ENCODE assay signal across 17 cellular contexts in genomic region chr10:63549810-63550209, GRCh38.
"Had no signal": no experiment of that assay in that cellular context is flagged by ENCODE, and none has a peak within 500 bp of the region (broad histone marks: within the 10 kb centered on the region; RNA-seq: fewer than 3 reads in every experiment).

No MANE protein-coding gene starts in this region.

- H3K27ac Mint-ChIP-seq: naive thymus-derived CD4-positive, alpha-beta T cell had no signal

- ATAC-seq: esophagus mucosa; heart left ventricle; left lobe of liver; naive thymus-derived CD4-positive, alpha-beta T cell had no signal

- H3K27me3 Mint-ChIP-seq: naive thymus-derived CD4-positive, alpha-beta T cell had no signal

- FAIRE-seq: frontal cortex, urothelium cell line had no signal

- H3K27ac ChIP-seq: heart left ventricle, right atrium auricular region, sigmoid colon, skin epidermis had no signal

- H3K4me3 Mint-ChIP-seq: naive thymus-derived CD4-positive, alpha-beta T cell; neural crest cell had no signal

- DNase-seq: cortex of kidney; effector CD8-positive, alpha-beta T cell; heart left ventricle; hippocampal formation; mammary epithelial cell; naive thymus-derived CD4-positive, alpha-beta T cell; posterior cingulate gyrus; sigmoid colon; stimulated activated naive CD4-positive, alpha-beta T cell; trophoblast cell had no signal
